ENCODE assay signal across 26 cellular contexts in genomic region chr18:64416990-64417389, GRCh38.
"Had no signal": no experiment of that assay in that cellular context is flagged by ENCODE, and none has a peak within 500 bp of the region (broad histone marks: within the 10 kb centered on the region; RNA-seq: fewer than 3 reads in every experiment).

No MANE protein-coding gene starts in this region.

- H3K36me3 ChIP-seq: brain microvascular endothelial cell, cardiac muscle cell had no signal

- FAIRE-seq: TTC549 had no signal

- H3K27ac ChIP-seq: brain microvascular endothelial cell, cardiac muscle cell, SK-N-MC had no signal

- DNase-seq: activated CD4-positive, alpha-beta memory T cell treated with anti-CD3 and anti-CD28 coated beads, Interleukin-2, amount 10 ng/mL, durations not matched to agents 7 days and 5 days; activated CD4-positive, alpha-beta T cell treated with anti-CD3 and anti-CD28 coated beads for 36 hours; activated CD4-positive, alpha-beta T cell treated with anti-CD3 and anti-CD28 coated beads, Interleukin-2, amount 50 U/mL, for 1 hour; activated CD4-positive, CD25-positive, alpha-beta regulatory T cell; activated gamma-delta T cell; activated naive CD4-positive, alpha-beta T cell treated with anti-CD3 and anti-CD28 coated beads, Interleukin-2, amount 10 ng/mL, durations not matched to agents 7 days and 5 days; activated naive CD8-positive, alpha-beta T cell treated with anti-CD3 and anti-CD28 coated beads for 36 hours; activated T-cell treated with anti-CD3 and anti-CD28 coated beads for 4 hours; activated T-cell treated with anti-CD3 and anti-CD28 coated beads, Interleukin-2, amount 50 U/mL, for 48 hours; brain microvascular endothelial cell; NCI-H1105 treated with DMSO at 0.1 percent for 48 hours; NCI-H1436 treated with DMSO at 0.1 percent for 48 hours; NCI-H187; NCI-H2081 treated with DMSO at 0.1 percent for 48 hours; NCI-H2171; NCI-H345; NCI-H510A; NCI-H526 treated with DMSO at 0.1 percent for 48 hours; NCI-H82; RPMI8226; T-cell; T-helper 2 cell; T1000 had no signal

- H3K4me3 ChIP-seq: cardiac muscle cell, SK-N-MC had no signal

- H3K27me3 ChIP-seq: brain microvascular endothelial cell, cardiac muscle cell had no signal
